Comparison of ENCODE assay signal across 9 cellular contexts in the genomic region with DNA sequence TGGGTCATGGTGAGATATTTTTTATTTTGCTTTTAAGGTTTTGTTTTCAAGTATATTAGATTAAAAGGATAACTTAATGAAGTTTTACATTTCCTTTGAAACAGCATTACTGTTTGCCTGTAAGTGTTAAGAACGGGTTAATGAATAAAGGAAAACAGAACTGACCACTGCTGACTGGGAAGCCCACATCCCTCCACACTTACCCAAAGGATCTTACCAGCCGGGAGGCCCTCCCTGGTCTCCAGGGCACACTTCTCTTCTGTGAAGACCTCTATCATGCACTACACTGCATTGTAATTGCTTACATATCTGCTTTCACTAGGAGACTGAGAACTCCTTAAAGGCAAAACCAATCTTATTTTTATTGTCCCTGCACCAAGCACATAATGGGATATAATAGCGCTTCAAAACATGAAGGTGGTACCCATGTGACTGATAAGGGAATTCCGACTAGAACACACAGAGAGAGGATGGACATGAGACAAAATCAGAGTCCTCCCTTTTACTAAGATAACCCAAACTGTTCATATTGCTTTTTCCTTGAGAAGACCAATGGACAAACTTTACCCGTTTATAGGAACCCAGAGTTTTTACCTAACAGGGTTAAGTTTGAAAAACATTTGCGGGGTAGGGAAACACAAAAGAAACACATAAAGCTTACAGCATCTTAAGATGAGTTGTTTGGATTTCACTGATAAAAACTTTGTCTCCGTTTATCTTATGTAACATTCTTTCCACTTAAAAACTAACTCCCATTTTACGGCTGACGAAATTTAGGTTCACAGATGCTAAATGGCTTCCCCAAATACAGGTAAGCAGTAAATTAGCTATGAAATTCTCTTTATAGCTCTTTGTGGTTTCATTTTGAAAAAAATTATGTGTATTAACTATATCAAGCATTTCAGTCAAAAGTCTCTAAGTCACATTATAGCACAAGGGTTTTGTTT. TPM values are rescaled to one million over a fixed set of nuclear protein-coding genes. Genes with fewer than 3 reads are reported as not detected.
DNase-seq lines count a peak whose midpoint lies in the region; ATAC-seq and TF ChIP-seq lines count a peak whose summit lies in the region.
"Had no signal": no experiment of that assay in that cellular context is flagged by ENCODE, and none has a peak within 500 bp of the region (broad histone marks: within the 10 kb centered on the region; RNA-seq: fewer than 3 reads in every experiment).

No MANE protein-coding gene starts in this region.

- peaks cover 97 to 100% (median 100%) of the 10 kb centered on the region in 3 donors for H3K4me1 Mint-ChIP-seq in CD8-positive, alpha-beta memory T cell
- H3K4me1 Mint-ChIP-seq in HFFc6 (ENCODE audit: low read depth) (peaks cover 60% of the 10 kb centered on the region), osteocyte (ENCODE audit: unreplicated experiment) (peaks cover 39% of the 10 kb centered on the region)
- peaks cover 97% of the 10 kb centered on the region for H3K4me1 Mint-ChIP-seq in activated naive CD8-positive, alpha-beta T cell (ENCODE audit: low read depth)

- H3K9me3 Mint-ChIP-seq in CD8-positive, alpha-beta memory T cell = no peaks in the 10 kb centered on the region
- H3K9me3 Mint-ChIP-seq in HFFc6 = no peaks in the 10 kb centered on the region
- no peaks in the 10 kb centered on the region for H3K9me3 Mint-ChIP-seq in activated naive CD8-positive, alpha-beta T cell (ENCODE audit: low read depth)
- no peaks in the 10 kb centered on the region for H3K9me3 Mint-ChIP-seq in osteocyte (ENCODE audit: unreplicated experiment)

- peaks cover 13% of the 10 kb centered on the region for H3K36me3 ChIP-seq in CD8-positive, alpha-beta memory T cell (ENCODE audit: insufficient read depth, low read length)
- H3K36me3 ChIP-seq in gastroesophageal sphincter = peaks cover 0 to 22% of the 10 kb centered on the region in 2 donors

- TF ChIP-seq EP300 in gastroesophageal sphincter (IDR thresholded peaks at IDR 0.05) = no peak

- peaks cover 98% of the 10 kb centered on the region for H3K4me1 ChIP-seq in CD8-positive, alpha-beta memory T cell (ENCODE audit: insufficient read depth, low read length)
- H3K4me1 ChIP-seq in gastroesophageal sphincter = peaks cover 12 to 88% (median 17%) of the 10 kb centered on the region in 3 donors

- DNase-seq in CD8-positive, alpha-beta memory T cell = no peak
- DNase-seq in HFFc6 (no peak), osteocyte (ENCODE audit: extremely low spot score, unreplicated experiment) (no peak), medulla oblongata (ENCODE audit: extremely low spot score) (no peak), 8988T (no peak)
- DNase-seq: NCI-H526 treated with DMSO at 0.1 percent for 48 hours had no signal

- POLR2A ChIA-PET in CD8-positive, alpha-beta memory T cell (lab: Charles Lee) = interaction anchor here (1.1 to 5.3 kb wide), 4 partner anchors 9 to 59 kb away, joined by 3 to 68 read pairs (median 14); a partner anchor contains a TSS

- peaks cover 17 to 96% (median 33%) of the 10 kb centered on the region in 3 donors for H3K36me3 Mint-ChIP-seq in CD8-positive, alpha-beta memory T cell
- H3K36me3 Mint-ChIP-seq in HFFc6 (ENCODE audit: low read depth) (peaks cover 55% of the 10 kb centered on the region), osteocyte (ENCODE audit: unreplicated experiment) (peaks cover 10% of the 10 kb centered on the region)
- peaks cover 34% of the 10 kb centered on the region for H3K36me3 Mint-ChIP-seq in activated naive CD8-positive, alpha-beta T cell

- H3K4me3 ChIP-seq in CD8-positive, alpha-beta memory T cell (ENCODE audit: low read length) = no peak overlapping the region
- no peak overlapping the region for H3K4me3 ChIP-seq in gastroesophageal sphincter
- H3K4me3 ChIP-seq: lung had no signal

- H3K27ac Mint-ChIP-seq in CD8-positive, alpha-beta memory T cell = peak overlapping the region; percentile 34 to 96 (median 90)
- H3K27ac Mint-ChIP-seq in HFFc6 = peak overlapping the region; percentile 48; the same call in 1 of the 2 replicates
- H3K27ac Mint-ChIP-seq in activated naive CD8-positive, alpha-beta T cell = peak overlapping the region; percentile 72
- peak overlapping the region; percentile 12 for H3K27ac Mint-ChIP-seq in osteocyte (ENCODE audit: unreplicated experiment)

- H3K27ac ChIP-seq in CD8-positive, alpha-beta memory T cell (ENCODE audit: low read depth, low read length) = no peak overlapping the region
- peak overlapping the region in 2 of 4 donors; percentile 47 to 62 for H3K27ac ChIP-seq in gastroesophageal sphincter

- WGBS in gastroesophageal sphincter (ENCODE audit: low coverage in 1 of 2), 2 donors = 44 to 66% methylated on average over 8 to 9 of the region's 9 CpGs

- H3K27me3 Mint-ChIP-seq in CD8-positive, alpha-beta memory T cell = no peaks in the 10 kb centered on the region
- H3K27me3 Mint-ChIP-seq in HFFc6 (ENCODE audit: insufficient read depth) (peaks cover 8% of the 10 kb centered on the region), osteocyte (ENCODE audit: unreplicated experiment) (no peaks in the 10 kb centered on the region)
- no peaks in the 10 kb centered on the region for H3K27me3 Mint-ChIP-seq in activated naive CD8-positive, alpha-beta T cell

- peak overlapping the region; percentile 56 to 81 (median 67) for H3K4me3 Mint-ChIP-seq in CD8-positive, alpha-beta memory T cell
- H3K4me3 Mint-ChIP-seq in HFFc6 (no peak overlapping the region), osteocyte (ENCODE audit: unreplicated experiment) (no peak overlapping the region)
- H3K4me3 Mint-ChIP-seq in activated naive CD8-positive, alpha-beta T cell = peak overlapping the region; percentile 55

- no peaks in the 10 kb centered on the region for H3K27me3 ChIP-seq in CD8-positive, alpha-beta memory T cell (ENCODE audit: insufficient read depth, low read length, poor library complexity, severe bottlenecking)
- no peaks in the 10 kb centered on the region for H3K27me3 ChIP-seq in gastroesophageal sphincter

- H3K9me3 ChIP-seq in CD8-positive, alpha-beta memory T cell (ENCODE audit: low read length) = no peaks in the 10 kb centered on the region
- no peaks in the 10 kb centered on the region for H3K9me3 ChIP-seq in gastroesophageal sphincter

- TF ChIP-seq CTCF in HFFc6 (IDR thresholded peaks at IDR 0.05) (no peak), osteocyte (IDR thresholded peaks at IDR 0.05) (no peak), gastroesophageal sphincter (IDR thresholded peaks at IDR 0.05) (no peak)

- CTCF ChIA-PET in CD8-positive, alpha-beta memory T cell (lab: Charles Lee) = interaction anchor here (1.1 to 4.5 kb wide), 5 partner anchors 18 to 162 kb away, joined by 3 to 41 read pairs (median 4); no protein-coding TSS in a partner anchor

- no peak for ATAC-seq in gastroesophageal sphincter

- TF ChIP-seq POLR2A in gastroesophageal sphincter (IDR thresholded peaks at IDR 0.05) = no peak

RNA-seq across cellular contexts. Expression of a gene that starts 8.7 kb away (rescaled TPM):
- 100 to 1,000 TPM; 296 to 299 TPM for total RNA-seq in CD8-positive, alpha-beta memory T cell
- 325 TPM for polyA plus RNA-seq in CD8-positive, alpha-beta memory T cell
- total RNA-seq in HFFc6 (2021; fragmentation: NEBNext Ultra II Directional; extraction: Animal tissue kit (Norgen Biotek cat#: 25700)) = 100 to 1,000 TPM; 118 to 183 (median 178) TPM
- total RNA-seq in osteocyte (41.1 and 41.4 TPM in 2 replicates), gastroesophageal sphincter (100 to 1,000 TPM in 3 of 4 donors, 10 to 100 TPM in 1; 88.0 to 190 (median 177) TPM)

Comparison
In these comparisons a context has a peak if more than half of its experiments do, and no peak if none do; other contexts are left out.
1. H3K27ac Mint-ChIP-seq: peak in every context shown above with its lines; median percentile 90 in CD8-positive, alpha-beta memory T cell; 72 in activated naive CD8-positive, alpha-beta T cell; 48 in HFFc6; 12 in osteocyte.
2. H3K4me3 Mint-ChIP-seq: peak in CD8-positive, alpha-beta memory T cell (7 of 7) and activated naive CD8-positive, alpha-beta T cell (single experiment); none in HFFc6 (single experiment) and osteocyte (single experiment).